In the genomic region with DNA sequence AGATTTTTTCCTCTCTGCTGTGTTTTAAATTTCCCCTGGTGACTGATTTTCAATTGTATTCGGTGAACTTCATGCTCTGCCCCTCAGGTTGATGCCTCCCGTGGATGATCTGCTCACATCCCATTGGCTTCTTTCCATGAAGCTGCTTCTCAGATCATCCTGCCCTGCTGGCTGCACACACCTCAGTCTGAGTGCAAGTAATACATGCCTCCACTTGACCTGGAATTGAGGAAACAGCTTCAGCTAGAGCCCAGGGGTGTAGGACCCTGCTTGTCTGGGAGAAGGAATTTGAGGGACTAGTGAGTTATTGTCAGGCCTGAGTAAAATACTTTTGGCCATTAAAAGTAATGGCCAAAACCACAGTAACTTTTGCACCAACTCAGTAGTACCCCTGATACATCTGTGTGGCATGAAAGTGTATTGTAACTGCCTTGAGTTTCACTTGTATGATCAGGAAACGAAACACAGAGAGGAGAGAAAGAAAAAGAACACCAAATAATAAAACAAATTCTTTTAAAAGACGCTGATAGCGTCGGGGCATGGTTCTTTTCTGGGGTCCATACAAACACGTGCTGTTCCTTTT, we compare ENCODE assay signal across 39 cellular contexts. TPM values are rescaled to one million over a fixed set of nuclear protein-coding genes. Genes with fewer than 3 reads are reported as not detected.
DNase-seq lines count a peak whose midpoint lies in the region; ATAC-seq, FAIRE-seq and TF ChIP-seq lines count a peak whose summit lies in the region.
"Had no signal": no experiment of that assay in that cellular context is flagged by ENCODE, and none has a peak within 500 bp of the region (broad histone marks: within the 10 kb centered on the region; RNA-seq: fewer than 3 reads in every experiment).

No MANE protein-coding gene starts in this region.

- H3K4me3 ChIP-seq in GM06990 (replicated peaks; ENCODE audit: low read depth, low read length) (no peak overlapping the region), bronchial epithelial cell (ENCODE audit: low read depth, low read length) (no peak overlapping the region), ascending aorta (no peak overlapping the region), Peyer's patch (no peak overlapping the region)
- H3K4me3 ChIP-seq: coronary artery, esophagus muscularis mucosa, heart left ventricle, SJSA1, testis had no signal

- H3K27ac ChIP-seq in ascending aorta (no peak overlapping the region), Peyer's patch (no peak overlapping the region)
- H3K27ac ChIP-seq: C4-2B, coronary artery, esophagus muscularis mucosa, heart left ventricle, SJSA1, testis, WERI-Rb-1 had no signal

- peak; percentile 55 for ATAC-seq in GM19035 (IDR thresholded peaks at IDR 0.05; ENCODE audit: unreplicated experiment)
- peak; percentile 56 for ATAC-seq in HG03196 (IDR thresholded peaks at IDR 0.05; ENCODE audit: unreplicated experiment)
- ATAC-seq in left lobe of liver, result no peak
- ATAC-seq: heart left ventricle, left ventricle myocardium superior had no signal

- no peak for TF ChIP-seq POLR2A in Peyer's patch (IDR thresholded peaks at IDR 0.05)

- TF ChIP-seq CTCF in GM06990 (IDR thresholded peaks at IDR 0.05; ENCODE audit: insufficient read depth, low read length, poor library complexity, severe bottlenecking) (no peak), bronchial epithelial cell (IDR thresholded peaks at IDR 0.05; ENCODE audit: insufficient read depth, low read length, severe bottlenecking) (no peak), ascending aorta (IDR thresholded peaks at IDR 0.05) (no peak), Peyer's patch (IDR thresholded peaks at IDR 0.05) (no peak)

- DNase-seq in GM06990 (ENCODE audit: extremely low read depth, insufficient read length) (peak; percentile 8), bronchial epithelial cell (ENCODE audit: low read depth) (peak; percentile 59), ascending aorta (ENCODE audit: low spot score in 2 of 2) (no peak), NCI-H345 treated with DMSO at 0.1 percent for 48 hours (lab: John Stamatoyannopoulos, UW; ENCODE audit: unreplicated experiment) (no peak), left lobe of liver (ENCODE audit: low spot score) (no peak), Peyer's patch (no peak)
- DNase-seq: activated CD4-positive, alpha-beta T cell treated with anti-CD3 and anti-CD28 coated beads, Interleukin-2, amount 10 ng/mL, durations not matched to agents 24 days and 14 days; activated effector memory CD4-positive, alpha-beta T cell treated with anti-CD3 and anti-CD28 coated beads, Interleukin-2, amount 50 U/mL, for 16 hours; DMS79; foreskin fibroblast; GOT3; heart left ventricle; islet precursor cell; Kasumi-1; left ventricle myocardium superior; NCI-H1436 treated with DMSO at 0.1 percent for 48 hours; NCI-H2081 treated with DMSO at 0.1 percent for 48 hours; NCI-H446 treated with DMSO at 0.1 percent for 48 hours; NCI-H82; right cardiac atrium; RPMI8226; stimulated activated CD4-positive, alpha-beta T cell treated with anti-CD3 and anti-CD28 coated beads, Interleukin-1b, Interleukin-23, amount 100 ng/mL, for 48 hours; T-helper 9 cell; testis; WERI-Rb-1 had no signal

- no peaks in the 10 kb centered on the region for H3K27me3 ChIP-seq in GM06990 (replicated peaks; ENCODE audit: control insufficient read depth, insufficient read depth, low read length)
- H3K27me3 ChIP-seq in bronchial epithelial cell (ENCODE audit: control insufficient read depth, insufficient read depth, low read length), result no peaks in the 10 kb centered on the region
- no peaks in the 10 kb centered on the region for H3K27me3 ChIP-seq in ascending aorta
- H3K27me3 ChIP-seq in Peyer's patch, result no peaks in the 10 kb centered on the region
- H3K27me3 ChIP-seq: esophagus muscularis mucosa, heart left ventricle, SJSA1, testis had no signal

- H3K36me3 ChIP-seq in GM06990 (ENCODE audit: control insufficient read depth, insufficient read depth, low read length) (no peaks in the 10 kb centered on the region), bronchial epithelial cell (ENCODE audit: control insufficient read depth, insufficient read depth, low read length) (no peaks in the 10 kb centered on the region), ascending aorta (no peaks in the 10 kb centered on the region), Peyer's patch (no peaks in the 10 kb centered on the region)
- H3K36me3 ChIP-seq: esophagus muscularis mucosa, heart left ventricle, SJSA1, WERI-Rb-1 had no signal

- H3K4me1 ChIP-seq in ascending aorta, result no peaks in the 10 kb centered on the region
- no peaks in the 10 kb centered on the region for H3K4me1 ChIP-seq in Peyer's patch
- H3K4me1 ChIP-seq: heart left ventricle, SJSA1, testis had no signal

- FAIRE-seq in bronchial epithelial cell (lab: Jason Lieb, UNC), result no peak
- FAIRE-seq: astrocyte, G401.6, urothelium cell line had no signal

- intact Hi-C loops in ascending aorta (cut with DNase I), result no loop called here

- no peaks in the 10 kb centered on the region for H3K9me3 ChIP-seq in ascending aorta
- no peaks in the 10 kb centered on the region for H3K9me3 ChIP-seq in Peyer's patch
- H3K9me3 ChIP-seq: esophagus muscularis mucosa, heart left ventricle, SJSA1, testis had no signal

RNA-seq across cellular contexts. Expression of a gene that starts 49.4 kb away (rescaled TPM):
- total RNA-seq in bronchial epithelial cell (not detected in 2 replicates), ascending aorta (not detected), left lobe of liver (not detected), Peyer's patch (1 to 10 TPM in 2 of 4 donors, not detected in 2; 1.1 TPM)
- total RNA-seq: A172; activated CD4-positive, alpha-beta T cell treated with anti-CD3 and anti-CD28 coated beads, Interleukin-2, amount 10 ng/mL, durations not matched to agents 24 days and 14 days; activated CD8-positive, alpha-beta memory T cell treated with anti-CD3 and anti-CD28 coated beads for 36 hours; astrocyte; esophagus muscularis mucosa; left ventricle myocardium superior; mesenteric fat pad; myocyte; posterior vena cava; right cardiac atrium; SJSA1 had no signal

RNA-seq across cellular contexts. Expression of a gene that starts 58.5 kb away (rescaled TPM):
- total RNA-seq in bronchial epithelial cell (not detected in 2 replicates), ascending aorta (not detected), left lobe of liver (not detected), Peyer's patch (10 to 100 TPM in 3 of 4 donors, not detected in 1; 10.6 to 23.1 (median 11.4) TPM)
- total RNA-seq: A172; activated CD4-positive, alpha-beta T cell treated with anti-CD3 and anti-CD28 coated beads, Interleukin-2, amount 10 ng/mL, durations not matched to agents 24 days and 14 days; activated CD8-positive, alpha-beta memory T cell treated with anti-CD3 and anti-CD28 coated beads for 36 hours; esophagus muscularis mucosa; left ventricle myocardium superior; mesenteric fat pad; myocyte; SJSA1 had no signal

Comparison
In these comparisons a context has a peak if more than half of its experiments do, and no peak if none do; other contexts are left out.
1. DNase-seq: peak in GM06990 (single experiment) and bronchial epithelial cell (single experiment); none in ascending aorta (0 of 2), NCI-H345 treated with DMSO at 0.1 percent for 48 hours (single experiment), left lobe of liver (single experiment) and Peyer's patch (0 of 3).